In genomic region chr17:32127156-32127897, GRCh38 we compare ENCODE assay signal across 8 cellular contexts. TPM values are rescaled to one million over a fixed set of nuclear protein-coding genes. Genes with fewer than 3 reads are reported as not detected.
DNase-seq lines count a peak whose midpoint lies in the region; ATAC-seq and TF ChIP-seq lines count a peak whose summit lies in the region.

No MANE protein-coding gene starts in this region.

- no peak for TF ChIP-seq CTCF in kidney epithelial cell (IDR thresholded peaks at IDR 0.05; ENCODE audit: insufficient read depth, low read length, poor library complexity, severe bottlenecking)

- ATAC-seq in HG03097 (IDR thresholded peaks at IDR 0.05; ENCODE audit: low FRiP score, unreplicated experiment), result peak; percentile 80

- no peaks in the 10 kb centered on the region for H3K36me3 ChIP-seq in kidney epithelial cell (ENCODE audit: control insufficient read depth, insufficient read depth, low read length)

- DNase-seq in NK-92 treated with Interleukin-12 subunit alpha and Interleukin-12 subunit beta, amount 100 ng/mL, for 24 hours (lab: John Stamatoyannopoulos, UW), result peak; percentile 58
- DNase-seq in NK-92 (lab: John Stamatoyannopoulos, UW; ENCODE audit: unreplicated experiment) (no peak), NCI-H345 treated with DMSO at 0.1 percent for 48 hours (lab: John Stamatoyannopoulos, UW; ENCODE audit: unreplicated experiment) (peak; percentile 63), cerebellar cortex (ENCODE audit: low spot score) (peak; percentile 81), kidney epithelial cell (ENCODE audit: low read depth) (no peak)
- DNase-seq in activated CD4-positive, CD25-positive, alpha-beta regulatory T cell treated with anti-CD3 and anti-CD28 coated beads, Interleukin-2, amount 50 U/mL, for 72 hours, result peak; percentile 76
- DNase-seq in stimulated activated CD4-positive, alpha-beta T cell treated with anti-CD3 and anti-CD28 coated beads, Interleukin-15, amount 100 ng/mL, for 24 hours, result peak; percentile 89

- H3K27me3 ChIP-seq in kidney epithelial cell (ENCODE audit: control insufficient read depth, insufficient read depth, low read length), result no peaks in the 10 kb centered on the region

- H3K4me3 ChIP-seq in kidney epithelial cell (ENCODE audit: low read depth, low read length), result peak overlapping the region; percentile 59

RNA-seq across cellular contexts. Expression of gene RHOT1, which starts 15.0 kb away (rescaled TPM):
- total RNA-seq in kidney epithelial cell, result 28.8 and 37.2 TPM in 2 replicates

Comparison
In these comparisons a context has a peak if more than half of its experiments do, and no peak if none do; other contexts are left out.
1. DNase-seq: peak in NK-92 treated with Interleukin-12 subunit alpha and Interleukin-12 subunit beta, amount 100 ng/mL, for 24 hours (single experiment), NCI-H345 treated with DMSO at 0.1 percent for 48 hours (single experiment), activated CD4-positive, CD25-positive, alpha-beta regulatory T cell treated with anti-CD3 and anti-CD28 coated beads, Interleukin-2, amount 50 U/mL, for 72 hours (single experiment), cerebellar cortex (single experiment) and stimulated activated CD4-positive, alpha-beta T cell treated with anti-CD3 and anti-CD28 coated beads, Interleukin-15, amount 100 ng/mL, for 24 hours (single experiment); none in NK-92 (single experiment) and kidney epithelial cell (single experiment).